Comparison of ENCODE assay signal across 15 cellular contexts in the genomic region with DNA sequence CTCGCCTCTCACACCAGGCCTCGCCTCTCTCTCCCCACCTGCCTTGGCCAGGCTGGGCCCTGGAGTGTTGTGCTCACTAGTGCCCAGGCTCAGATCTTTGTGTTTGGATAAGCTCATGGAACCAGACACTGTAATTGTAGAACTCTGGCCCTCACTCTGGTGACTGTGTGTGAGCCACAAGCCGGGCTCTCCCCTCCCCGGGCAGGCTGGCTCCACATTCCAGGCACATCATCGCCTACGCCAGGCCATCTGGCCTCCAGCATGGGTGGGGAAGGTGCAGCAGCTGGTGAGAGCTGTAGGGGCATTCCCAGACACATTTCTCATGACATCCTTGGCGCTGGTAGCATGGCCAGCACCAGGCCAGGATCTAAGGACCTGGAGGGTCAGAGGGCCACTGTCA.
DNase-seq lines count a peak whose midpoint lies in the region; ATAC-seq and TF ChIP-seq lines count a peak whose summit lies in the region.
"Had no signal": no experiment of that assay in that cellular context is flagged by ENCODE, and none has a peak within 500 bp of the region (broad histone marks: within the 10 kb centered on the region; RNA-seq: fewer than 3 reads in every experiment).

No MANE protein-coding gene starts in this region.

- H3K4me3 Mint-ChIP-seq in MCF 10A (ENCODE audit: unreplicated experiment): no peak overlapping the region

- intact Hi-C loops in MCF 10A (cut with micrococcal nuclease) (no loop called here), breast epithelium (cut with DNase I; ENCODE audit: low total_unique reads) (no loop called here), aorta (cut with DNase I) (no loop called here), vagina (cut with DNase I) (no loop called here)

- no peak for ATAC-seq in aorta (ENCODE audit: low FRiP score)
- ATAC-seq in HG03097 (IDR thresholded peaks at IDR 0.05; ENCODE audit: low FRiP score, unreplicated experiment): no peak

- H3K4me3 ChIP-seq in breast epithelium (no peak overlapping the region), astrocyte of the spinal cord (ENCODE audit: low read depth, low read length) (no peak overlapping the region), aorta (ENCODE audit: low read length in 2 of 2) (no peak overlapping the region), vagina (no peak overlapping the region)
- H3K4me3 ChIP-seq: adrenal gland, uterus had no signal

- H3K36me3 Mint-ChIP-seq in MCF 10A (ENCODE audit: insufficient read depth, unreplicated experiment): peaks cover 13% of the 10 kb centered on the region

- peaks cover 30% of the 10 kb centered on the region for H3K4me1 Mint-ChIP-seq in MCF 10A (ENCODE audit: insufficient read depth, unreplicated experiment)

- DNase-seq in MCF 10A (ENCODE audit: unreplicated experiment): peak; percentile 53
- DNase-seq in breast epithelium (ENCODE audit: low spot score in 2 of 2): no peak
- peak; percentile 58 for DNase-seq in astrocyte of the spinal cord (ENCODE audit: low read depth, low spot score)
- DNase-seq in islet precursor cell: peak; percentile 86
- DNase-seq in aorta: peak; percentile 81 to 84
- no peak for DNase-seq in vagina (ENCODE audit: extremely low spot score in 2 of 2)
- no peak for DNase-seq in cerebellar cortex (ENCODE audit: low spot score)
- DNase-seq: ACHN, adrenal gland, GDM1, kidney glomerular epithelial cell, nucleus accumbens, T-helper 2 cell, uterus had no signal

- H3K9me3 Mint-ChIP-seq in MCF 10A (ENCODE audit: unreplicated experiment): no peaks in the 10 kb centered on the region

- TF ChIP-seq CTCF in MCF 10A (IDR thresholded peaks at IDR 0.05; ENCODE audit: unreplicated experiment) (no peak), breast epithelium (IDR thresholded peaks at IDR 0.05) (no peak), astrocyte of the spinal cord (IDR thresholded peaks at IDR 0.05; ENCODE audit: low read depth, low read length) (no peak), vagina (IDR thresholded peaks at IDR 0.05) (no peak)

- WGBS in aorta, 2 donors: 13 to 19% methylated on average over 7 of the region's 7 CpGs

- no peak overlapping the region for H3K27ac ChIP-seq in breast epithelium
- peak overlapping the region in 1 of 2 donors; percentile 83 for H3K27ac ChIP-seq in aorta (ENCODE audit: low read depth in 1 of 2, low read length in 2 of 2)
- H3K27ac ChIP-seq in vagina: no peak overlapping the region
- H3K27ac ChIP-seq: adrenal gland, uterus had no signal

- POLR2A ChIA-PET in MCF 10A (lab: Yijun Ruan, JAX): interaction anchor here (1.2 to 1.7 kb wide), 2 partner anchors 10 to 13 kb away, joined by 5 to 7 read pairs; no protein-coding TSS in a partner anchor

- TF ChIP-seq POLR2A in breast epithelium (IDR thresholded peaks at IDR 0.05) (no peak), vagina (IDR thresholded peaks at IDR 0.05) (no peak)

- H3K9me3 ChIP-seq in breast epithelium (no peaks in the 10 kb centered on the region), aorta (ENCODE audit: control insufficient read depth, low read length) (no peaks in the 10 kb centered on the region), vagina (no peaks in the 10 kb centered on the region)
- H3K9me3 ChIP-seq: adrenal gland, uterus had no signal

- no TSS peak for BruUV-seq in MCF 10A (replicated peaks; lab: Mats Ljungman, UMichigan)

- H3K27me3 ChIP-seq in breast epithelium (no peaks in the 10 kb centered on the region), aorta (ENCODE audit: control insufficient read depth in 1 of 2, insufficient read depth in 2 of 2, low read length in 1 of 2) (no peaks in the 10 kb centered on the region), vagina (no peaks in the 10 kb centered on the region)
- H3K27me3 ChIP-seq: adrenal gland, uterus had no signal

- peak overlapping the region; percentile 80 for H3K27ac Mint-ChIP-seq in MCF 10A (ENCODE audit: low read depth, unreplicated experiment)

- H3K4me1 ChIP-seq in breast epithelium (peaks cover 5 to 6% of the 10 kb centered on the region in 2 donors), aorta (ENCODE audit: control insufficient read depth in 1 of 2, insufficient read depth in 2 of 2, low read length in 2 of 2) (peaks cover 0 to 11% of the 10 kb centered on the region in 2 donors), vagina (peaks cover 24% of the 10 kb centered on the region)

- no peaks in the 10 kb centered on the region for H3K36me3 ChIP-seq in breast epithelium
- no peaks in the 10 kb centered on the region for H3K36me3 ChIP-seq in aorta (ENCODE audit: control insufficient read depth in 1 of 2, insufficient read depth in 2 of 2, low read length in 1 of 2)
- no peaks in the 10 kb centered on the region for H3K36me3 ChIP-seq in vagina
- H3K36me3 ChIP-seq: adrenal gland, uterus had no signal

- H3K27me3 Mint-ChIP-seq in MCF 10A (ENCODE audit: insufficient read depth, unreplicated experiment): no peaks in the 10 kb centered on the region

- in situ Hi-C loops in astrocyte of the spinal cord (cut with HindIII; ENCODE audit: low sequenced_read_pairs): no loop called here

- CTCF ChIA-PET in MCF 10A (lab: Yijun Ruan, JAX): no interaction called here

Comparison
In these comparisons a context has a peak if more than half of its experiments do, and no peak if none do; other contexts are left out.
1. DNase-seq: peak in MCF 10A (single experiment), astrocyte of the spinal cord (single experiment), islet precursor cell (single experiment) and aorta (2 of 2); none in breast epithelium (0 of 2), vagina (0 of 2) and cerebellar cortex (single experiment).